20 cellular contexts compared by ENCODE assay signal in genomic region chr4:76270776-76271175, GRCh38. TPM values are rescaled to one million over a fixed set of nuclear protein-coding genes. Genes with fewer than 3 reads are reported as not detected.
"Had no signal": no experiment of that assay in that cellular context is flagged by ENCODE, and none has a peak within 500 bp of the region (broad histone marks: within the 10 kb centered on the region; RNA-seq: fewer than 3 reads in every experiment).

No MANE protein-coding gene starts in this region.

- H3K27ac ChIP-seq: coronary artery had no signal

- H3K4me3 ChIP-seq: coronary artery had no signal

- ATAC-seq: activated naive CD4-positive, alpha-beta T cell treated with anti-CD3 and anti-CD28 coated beads, Interleukin-2, amount 50 U/mL, for 72 hours; left ventricle myocardium superior; right cardiac atrium; stimulated activated naive CD8-positive, alpha-beta T cell treated with anti-CD3 and anti-CD28 coated beads, Interleukin-15, amount 100 ng/mL, for 72 hours; WTC11 had no signal

- DNase-seq: activated CD4-positive, alpha-beta memory T cell treated with anti-CD3 and anti-CD28 coated beads, Interleukin-2, amount 10 ng/mL, durations not matched to agents 7 days and 5 days; activated CD4-positive, alpha-beta T cell treated with anti-CD3 and anti-CD28 coated beads for 4 hours; activated gamma-delta T cell; activated T-cell treated with anti-CD3 and anti-CD28 coated beads, Interleukin-2, amount 50 U/mL, for 48 hours; amniotic stem cell; central memory CD4-positive, alpha-beta T cell; foreskin fibroblast; kidney glomerular epithelial cell; left ventricle myocardium superior; mesendoderm; nucleus accumbens; right cardiac atrium; small intestine; stimulated activated naive CD8-positive, alpha-beta T cell treated with anti-CD3 and anti-CD28 coated beads, Interleukin-15, amount 100 ng/mL, for 72 hours; T-helper 2 cell had no signal

- FAIRE-seq: endothelial cell of umbilical vein, small intestine, TTC549 had no signal

RNA-seq across cellular contexts. Expression of gene FAM47E, which starts 19.3 kb away (rescaled TPM):
- total RNA-seq: activated CD4-positive, alpha-beta memory T cell treated with anti-CD3 and anti-CD28 coated beads, Interleukin-2, amount 10 ng/mL, durations not matched to agents 7 days and 5 days; activated naive CD4-positive, alpha-beta T cell treated with anti-CD3 and anti-CD28 coated beads, Interleukin-2, amount 50 U/mL, for 72 hours had no signal
- polyA plus RNA-seq: endothelial cell of umbilical vein had no signal
